ENCODE assay signal across 26 cellular contexts in the genomic region with DNA sequence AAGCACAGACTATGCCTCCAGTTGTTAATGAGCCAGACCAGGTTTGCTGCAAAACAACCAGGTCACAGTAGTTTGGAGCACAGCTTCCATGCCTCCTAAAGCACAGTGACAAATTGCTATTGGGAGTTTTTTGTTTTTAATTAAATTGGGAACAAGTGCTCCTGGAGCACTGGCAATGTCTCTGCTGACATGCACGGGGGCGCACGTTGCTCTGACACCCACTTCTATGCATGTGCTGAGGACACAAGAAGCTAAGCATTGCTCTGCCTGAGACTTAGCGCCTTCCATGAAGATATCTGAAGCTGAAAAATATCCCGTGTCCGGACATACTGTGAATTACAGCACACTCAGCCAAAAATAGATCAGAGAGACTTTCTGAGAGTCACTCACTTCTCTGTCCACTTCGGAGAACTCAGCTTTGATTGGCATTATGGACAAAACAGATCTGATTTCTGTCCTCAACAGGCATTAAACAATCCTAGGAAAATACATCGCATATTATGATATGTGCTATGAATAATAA. TPM values are rescaled to one million over a fixed set of nuclear protein-coding genes. Genes with fewer than 3 reads are reported as not detected.
"Had no signal": no experiment of that assay in that cellular context is flagged by ENCODE, and none has a peak within 500 bp of the region (broad histone marks: within the 10 kb centered on the region; RNA-seq: fewer than 3 reads in every experiment).

No MANE protein-coding gene starts in this region.

- H3K4me1 ChIP-seq: SJSA1 had no signal

- ATAC-seq: HepG2, Panc1, PC-3 had no signal

- H3K9me3 ChIP-seq: SJSA1 had no signal

- H3K27ac ChIP-seq: RWPE1, SJSA1, SK-N-MC had no signal

- H3K4me3 ChIP-seq: SJSA1, SK-N-MC had no signal

- DNase-seq: IMR-90, Karpas-422, KG1, MM.1S, NCI-H1092 treated with DMSO at 0.1 percent for 48 hours, NCI-H1436, NCI-H187, NCI-H2029, NCI-H2081 treated with DMSO at 0.1 percent for 48 hours, NCI-H2171, NCI-H226, NCI-H446, NCI-H510A, NCI-H524 treated with DMSO at 0.1 percent for 48 hours, NCI-H69, NCI-H774, PC-3, SIG-M5 had no signal

- H3K36me3 ChIP-seq: SJSA1 had no signal

RNA-seq across cellular contexts. Expression of a gene that starts 18.6 kb away (rescaled TPM):
- total RNA-seq: HepG2, HT1080, IMR-90, M059J, OCI-LY7, PC-3, SJSA1 had no signal
- polyA plus RNA-seq: HepG2, IMR-90 had no signal
